In genomic region chr6:4848382-4849068, GRCh38 we compare ENCODE assay signal across 10 cellular contexts.
DNase-seq lines count a peak whose midpoint lies in the region; ATAC-seq and TF ChIP-seq lines count a peak whose summit lies in the region.
"Had no signal": no experiment of that assay in that cellular context is flagged by ENCODE, and none has a peak within 500 bp of the region (broad histone marks: within the 10 kb centered on the region; RNA-seq: fewer than 3 reads in every experiment).

No MANE protein-coding gene starts in this region.

- no peak overlapping the region for H2AFZ ChIP-seq in GM23248

- no peak overlapping the region for H3K4me3 Mint-ChIP-seq in activated CD4-positive, alpha-beta memory T cell treated with anti-CD3 and anti-CD28 coated beads, Interleukin-2, amount 10 ng/mL, durations not matched to agents 7 days and 5 days

- peaks cover 100% of the 10 kb centered on the region for H3K79me2 ChIP-seq in GM23248 (ENCODE audit: insufficient read depth)

- in situ Hi-C loops in GM23248 (cut with MboI): no loop called here

- DNase-seq in AG09319 (ENCODE audit: extremely low read depth, low read depth): no peak
- peak; percentile 5 for DNase-seq in GM23248
- peak; percentile 23 for DNase-seq in amniotic epithelial cell (ENCODE audit: low read depth)
- DNase-seq in kidney epithelial cell (ENCODE audit: low read depth): no peak
- no peak for DNase-seq in cerebellar nuclear complex (lab: John Stamatoyannopoulos, UW)
- DNase-seq in activated CD4-positive, alpha-beta memory T cell treated with anti-CD3 and anti-CD28 coated beads, Interleukin-2, amount 10 ng/mL, durations not matched to agents 7 days and 5 days: no peak
- no peak for DNase-seq in COR-L47 (lab: John Stamatoyannopoulos, UW)
- DNase-seq: NCI-H524 treated with DMSO at 0.1 percent for 48 hours had no signal

- no peaks in the 10 kb centered on the region for H3K9me3 ChIP-seq in GM23248 (ENCODE audit: low read depth)
- H3K9me3 ChIP-seq: prostate gland had no signal

- H3K4me2 ChIP-seq in GM23248 (ENCODE audit: unreplicated experiment): no peak overlapping the region

- H3K36me3 ChIP-seq in GM23248 (ENCODE audit: low read depth) (no peaks in the 10 kb centered on the region), kidney epithelial cell (ENCODE audit: control insufficient read depth, insufficient read depth, low read length) (no peaks in the 10 kb centered on the region)
- H3K36me3 ChIP-seq: prostate gland had no signal

- H3K9me2 ChIP-seq in GM23248 (ENCODE audit: insufficient read depth): no peaks in the 10 kb centered on the region

- TF ChIP-seq CTCF in AG09319 (IDR thresholded peaks at IDR 0.05; ENCODE audit: low read depth, low read length): peak; percentile 14
- TF ChIP-seq CTCF in kidney epithelial cell (IDR thresholded peaks at IDR 0.05; ENCODE audit: insufficient read depth, low read length, poor library complexity, severe bottlenecking): peak; percentile 29

- 85 to 88% methylated on average over 7 of the region's 7 CpGs for WGBS in GM23248 (ENCODE audit: low coverage in 1 of 2, low lambda C conversion rate in 2 of 2, missing lambda C conversion rate in 2 of 2), 2 experiments

- H3K27me3 ChIP-seq in GM23248 (replicated peaks; ENCODE audit: insufficient read depth) (no peaks in the 10 kb centered on the region), kidney epithelial cell (ENCODE audit: control insufficient read depth, insufficient read depth, low read length) (no peaks in the 10 kb centered on the region)

- POLR2A ChIA-PET in activated CD4-positive, alpha-beta memory T cell treated with anti-CD3 and anti-CD28 coated beads, Interleukin-2, amount 10 ng/mL, durations not matched to agents 7 days and 5 days (lab: Charles Lee): no interaction called here

- H3K4me1 ChIP-seq in GM23248 (ENCODE audit: insufficient read depth): no peaks in the 10 kb centered on the region
- H3K4me1 ChIP-seq: prostate gland had no signal

- ATAC-seq in GM19328 (IDR thresholded peaks at IDR 0.05; ENCODE audit: unreplicated experiment): no peak

- H4K20me1 ChIP-seq in GM23248 (ENCODE audit: insufficient read depth): peaks cover 29% of the 10 kb centered on the region

- peaks cover 6% of the 10 kb centered on the region for H3K4me1 Mint-ChIP-seq in activated CD4-positive, alpha-beta memory T cell treated with anti-CD3 and anti-CD28 coated beads, Interleukin-2, amount 10 ng/mL, durations not matched to agents 7 days and 5 days

- peaks cover 9% of the 10 kb centered on the region for H3K36me3 Mint-ChIP-seq in activated CD4-positive, alpha-beta memory T cell treated with anti-CD3 and anti-CD28 coated beads, Interleukin-2, amount 10 ng/mL, durations not matched to agents 7 days and 5 days (ENCODE audit: low read depth)

- no peaks in the 10 kb centered on the region for H3F3A ChIP-seq in GM23248 (ENCODE audit: insufficient read depth)

- no peak overlapping the region for H3K9ac ChIP-seq in GM23248

- CTCF ChIA-PET in activated CD4-positive, alpha-beta memory T cell treated with anti-CD3 and anti-CD28 coated beads, Interleukin-2, amount 10 ng/mL, durations not matched to agents 7 days and 5 days (lab: Charles Lee): no interaction called here

- no peak overlapping the region for H3K27ac Mint-ChIP-seq in activated CD4-positive, alpha-beta memory T cell treated with anti-CD3 and anti-CD28 coated beads, Interleukin-2, amount 10 ng/mL, durations not matched to agents 7 days and 5 days

- peaks cover 11% of the 10 kb centered on the region for H3K9me3 Mint-ChIP-seq in activated CD4-positive, alpha-beta memory T cell treated with anti-CD3 and anti-CD28 coated beads, Interleukin-2, amount 10 ng/mL, durations not matched to agents 7 days and 5 days

- H3K27me3 Mint-ChIP-seq in activated CD4-positive, alpha-beta memory T cell treated with anti-CD3 and anti-CD28 coated beads, Interleukin-2, amount 10 ng/mL, durations not matched to agents 7 days and 5 days: no peaks in the 10 kb centered on the region

- H3K27ac ChIP-seq in GM23248: no peak overlapping the region
- H3K27ac ChIP-seq: prostate gland had no signal

- H3K4me3 ChIP-seq in GM23248 (no peak overlapping the region), kidney epithelial cell (ENCODE audit: low read depth, low read length) (no peak overlapping the region)
- H3K4me3 ChIP-seq: prostate gland had no signal

Comparison
In these comparisons a context has a peak if more than half of its experiments do, and no peak if none do; other contexts are left out.
1. DNase-seq: peak in GM23248 (single experiment) and amniotic epithelial cell (single experiment); none in AG09319 (single experiment), kidney epithelial cell (single experiment), cerebellar nuclear complex (0 of 2), activated CD4-positive, alpha-beta memory T cell treated with anti-CD3 and anti-CD28 coated beads, Interleukin-2, amount 10 ng/mL, durations not matched to agents 7 days and 5 days (single experiment) and COR-L47 (single experiment).